22 cellular contexts compared by ENCODE assay signal in the genomic region with DNA sequence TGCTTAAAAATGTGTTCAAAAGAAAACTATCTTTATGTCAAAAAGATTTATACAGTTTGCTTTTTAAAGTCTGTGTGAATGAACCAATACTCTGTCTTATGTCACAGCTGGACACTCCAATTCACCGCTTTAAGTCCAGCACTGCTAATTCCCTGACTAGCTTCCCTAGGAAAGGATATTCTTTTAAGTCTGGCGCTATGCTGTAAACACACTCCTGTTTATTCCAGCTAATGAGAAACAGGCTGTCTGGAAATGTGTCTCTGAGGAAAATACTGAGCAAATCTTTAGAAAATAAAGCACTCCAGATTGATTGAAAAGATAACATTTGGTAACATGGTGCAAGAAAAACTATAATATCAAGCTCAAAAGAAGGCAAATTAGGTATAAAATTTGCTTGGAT. TPM values are rescaled to one million over a fixed set of nuclear protein-coding genes. Genes with fewer than 3 reads are reported as not detected.
DNase-seq lines count a peak whose midpoint lies in the region; ATAC-seq and TF ChIP-seq lines count a peak whose summit lies in the region.
"Had no signal": no experiment of that assay in that cellular context is flagged by ENCODE, and none has a peak within 500 bp of the region (broad histone marks: within the 10 kb centered on the region; RNA-seq: fewer than 3 reads in every experiment).

No MANE protein-coding gene starts in this region.

- no peaks in the 10 kb centered on the region for H3K9me3 ChIP-seq in breast epithelium

- no peaks in the 10 kb centered on the region for H3K9me3 Mint-ChIP-seq in MCF 10A (ENCODE audit: unreplicated experiment)

- no peak for TF ChIP-seq POLR2A in breast epithelium (IDR thresholded peaks at IDR 0.05)

- DNase-seq in MCF 10A (ENCODE audit: unreplicated experiment) (no peak), breast epithelium (ENCODE audit: low spot score in 2 of 2) (no peak), fibroblast of villous mesenchyme (ENCODE audit: low read depth) (peak; percentile 82), NCI-H1105 treated with DMSO at 0.1 percent for 48 hours (lab: John Stamatoyannopoulos, UW) (no peak)
- DNase-seq: 8988T, AML-193, DND-41, GF-D8, Karpas-422, NCI-H1417 treated with DMSO at 0.1 percent for 48 hours, NCI-H2081, NCI-H2227 treated with DMSO at 0.1 percent for 48 hours, NCI-H526, PC-9, T-helper 2 cell had no signal

- H3K27ac Mint-ChIP-seq in MCF 10A (ENCODE audit: low read depth, unreplicated experiment), result peak overlapping the region; percentile 37

- no peak overlapping the region for H3K4me3 ChIP-seq in breast epithelium
- no peak overlapping the region for H3K4me3 ChIP-seq in fibroblast of villous mesenchyme (ENCODE audit: low read depth, low read length)
- H3K4me3 ChIP-seq: PC-9 had no signal

- H3K4me3 Mint-ChIP-seq in MCF 10A (ENCODE audit: unreplicated experiment), result no peak overlapping the region

- no peaks in the 10 kb centered on the region for H3K27me3 ChIP-seq in breast epithelium

- POLR2A ChIA-PET in MCF 10A (lab: Yijun Ruan, JAX), result interaction anchor here (0.5 to 0.8 kb wide), 2 partner anchors 9 to 936 kb away, joined by 3 read pairs; no protein-coding TSS in a partner anchor

- TF ChIP-seq CTCF in MCF 10A (IDR thresholded peaks at IDR 0.05; ENCODE audit: unreplicated experiment), result no peak
- no peak for TF ChIP-seq CTCF in breast epithelium (IDR thresholded peaks at IDR 0.05)
- no peak for TF ChIP-seq CTCF in fibroblast of villous mesenchyme (IDR thresholded peaks at IDR 0.05; ENCODE audit: insufficient read depth, low read depth, low read length)

- ATAC-seq in SK-N-SH treated with all-trans-retinoic acid at 6 μM for 48 hours (peak; percentile 80), HG02973 (IDR thresholded peaks at IDR 0.05; ENCODE audit: unreplicated experiment) (no peak), HG03045 (IDR thresholded peaks at IDR 0.05; ENCODE audit: unreplicated experiment) (no peak), HG03520 (IDR thresholded peaks at IDR 0.05; ENCODE audit: unreplicated experiment) (no peak)
- ATAC-seq: HCT116, HepG2, Right ventricle myocardium inferior had no signal

- no peaks in the 10 kb centered on the region for H3K4me1 ChIP-seq in breast epithelium

- CTCF ChIA-PET in MCF 10A (lab: Yijun Ruan, JAX), result interaction anchor here (0.6 kb wide), 2 partner anchors 10 to 202 kb away, joined by 3 read pairs; no protein-coding TSS in a partner anchor

- peaks cover 6% of the 10 kb centered on the region for H3K36me3 Mint-ChIP-seq in MCF 10A (ENCODE audit: insufficient read depth, unreplicated experiment)

- no peaks in the 10 kb centered on the region for H3K27me3 Mint-ChIP-seq in MCF 10A (ENCODE audit: insufficient read depth, unreplicated experiment)

- intact Hi-C loops in MCF 10A (cut with micrococcal nuclease) (no loop called here), breast epithelium (cut with DNase I; ENCODE audit: low total_unique reads) (no loop called here)

- no TSS peak for BruUV-seq in MCF 10A (replicated peaks; lab: Mats Ljungman, UMichigan)

- no peaks in the 10 kb centered on the region for H3K36me3 ChIP-seq in breast epithelium

- H3K4me1 Mint-ChIP-seq in MCF 10A (ENCODE audit: insufficient read depth, unreplicated experiment), result peaks cover under 1% of the 10 kb centered on the region

- H3K27ac ChIP-seq in breast epithelium, result no peak overlapping the region
- H3K27ac ChIP-seq: PC-9 had no signal

TF ChIP-seq in SK-N-SH treated with all-trans-retinoic acid at 6 μM for 48 hours, 23 proteins besides CTCF, POLR2A, EP300 and RAD21:
- TF ChIP-seq ZNF565 (CRISPR knock-in tag; conservative IDR thresholded peaks at IDR 0.05; ENCODE audit: low read depth) (no peak), GLIS3 (CRISPR knock-in tag; IDR thresholded peaks at IDR 0.05) (no peak), OSR1 (CRISPR knock-in tag; IDR thresholded peaks at IDR 0.05) (no peak)

RNA-seq across cellular contexts. Expression of a gene that starts 40.7 kb away (rescaled TPM):
- total RNA-seq in MCF 10A (2022) (11.1 and 14.2 TPM in 2 replicates), breast epithelium (10 to 100 TPM in 2 of 3 donors, 1 to 10 TPM in 1; 6.9 to 17.0 (median 11.2) TPM), fibroblast of villous mesenchyme (30.3 and 77.3 TPM in 2 replicates)
- total RNA-seq: HepG2 had no signal
